26 cellular contexts compared by ENCODE assay signal in genomic region chr9:134349941-134350340, GRCh38. TPM values are rescaled to one million over a fixed set of nuclear protein-coding genes. Genes with fewer than 3 reads are reported as not detected.
DNase-seq lines count a peak whose midpoint lies in the region; ATAC-seq and TF ChIP-seq lines count a peak whose summit lies in the region.
"Had no signal": no experiment of that assay in that cellular context is flagged by ENCODE, and none has a peak within 500 bp of the region (broad histone marks: within the 10 kb centered on the region; RNA-seq: fewer than 3 reads in every experiment).

No MANE protein-coding gene starts in this region.

- H2BK15ac ChIP-seq in H9 (ENCODE audit: low read depth, low read length) (no peak overlapping the region), mesenchymal stem cell (ENCODE audit: low read depth, poor library complexity, severe bottlenecking) (no peak overlapping the region)

- H3K4me2 ChIP-seq in H9 (ENCODE audit: insufficient read depth, insufficient read length, low read length), result no peak overlapping the region
- H3K4me2 ChIP-seq in mesenchymal stem cell (ENCODE audit: low read length, poor library complexity, severe bottlenecking), result no peak overlapping the region
- peak overlapping the region; percentile 44 for H3K4me2 ChIP-seq in smooth muscle cell
- H3K4me2 ChIP-seq in PC-9, result no peak overlapping the region
- H3K4me2 ChIP-seq: hepatocyte had no signal

- H3K23me2 ChIP-seq in H9 (ENCODE audit: insufficient read length, low read depth, low read length, poor library complexity, severe bottlenecking), result no peaks in the 10 kb centered on the region

- no TSS peak for BruUV-seq in PC-9 (replicated peaks; lab: Mats Ljungman, UMichigan)

- H4K5ac ChIP-seq in H9 (ENCODE audit: insufficient read length, low read depth, low read length), result no peak overlapping the region

- no peak overlapping the region for H2BK20ac ChIP-seq in H9 (ENCODE audit: low read depth, low read length, poor library complexity, severe bottlenecking)

- H3K9me3 ChIP-seq in H9 (ENCODE audit: control insufficient read depth, low read depth, low read length), result no peaks in the 10 kb centered on the region
- H3K9me3 ChIP-seq in WERI-Rb-1 (ENCODE audit: severe bottlenecking), result no peaks in the 10 kb centered on the region
- no peaks in the 10 kb centered on the region for H3K9me3 ChIP-seq in mesenchymal stem cell (ENCODE audit: control insufficient read depth, low read length)
- H3K9me3 ChIP-seq in smooth muscle cell (replicated peaks; ENCODE audit: low read depth), result no peaks in the 10 kb centered on the region
- H3K9me3 ChIP-seq in PC-9 (ENCODE audit: insufficient read depth, low read depth), result no peaks in the 10 kb centered on the region
- no peaks in the 10 kb centered on the region for H3K9me3 ChIP-seq in spleen
- H3K9me3 ChIP-seq: mucosa of descending colon, ovary had no signal

- H3K79me1 ChIP-seq in H9 (ENCODE audit: insufficient read depth, low read depth, low read length, poor library complexity, severe bottlenecking), result no peaks in the 10 kb centered on the region
- H3K79me1 ChIP-seq in mesenchymal stem cell (replicated peaks; ENCODE audit: low read length, poor library complexity, severe bottlenecking), result peaks cover 78% of the 10 kb centered on the region

- H3K14ac ChIP-seq in H9 (ENCODE audit: insufficient read depth, low read length), result peak overlapping the region; percentile 60; the same call in 1 of the 2 replicates
- peak overlapping the region in 1 of 2 experiments; percentile 29 for H3K14ac ChIP-seq in mesenchymal stem cell (ENCODE audit: low read length in 2 of 2)

- H3K4me1 ChIP-seq in H9 (ENCODE audit: insufficient read depth, low read length), result no peaks in the 10 kb centered on the region
- H3K4me1 ChIP-seq in mesenchymal stem cell (ENCODE audit: control insufficient read depth, insufficient read depth, low read depth, low read length), result peaks cover 67% of the 10 kb centered on the region
- peaks cover 3% of the 10 kb centered on the region for H3K4me1 ChIP-seq in smooth muscle cell (ENCODE audit: low read depth)
- peaks cover 30% of the 10 kb centered on the region for H3K4me1 ChIP-seq in PC-9 (replicated peaks; ENCODE audit: insufficient read depth)
- H3K4me1 ChIP-seq in spleen, result peaks cover 9 to 99% (median 55%) of the 10 kb centered on the region in 6 donors

- H3K23ac ChIP-seq in H9 (ENCODE audit: insufficient read length, low read depth, low read length) (no peak overlapping the region), mesenchymal stem cell (ENCODE audit: low read length in 2 of 2) (no peak overlapping the region)

- no peaks in the 10 kb centered on the region for H4K20me1 ChIP-seq in H9 (ENCODE audit: control insufficient read depth, insufficient read depth, insufficient read length)
- peaks cover 100% of the 10 kb centered on the region for H4K20me1 ChIP-seq in smooth muscle cell (ENCODE audit: low read depth)
- H4K20me1 ChIP-seq in PC-9 (ENCODE audit: insufficient read depth), result peaks cover 48% of the 10 kb centered on the region

- CTCF ChIA-PET in PC-9 (lab: Charles Lee), result no interaction called here

- H3K4ac ChIP-seq in H9 (ENCODE audit: low read depth, low read length) (no peak overlapping the region), mesenchymal stem cell (ENCODE audit: low read depth in 1 of 2, low read length in 2 of 2) (peak overlapping the region in 1 of 2 experiments; percentile 10)

- H3K79me2 ChIP-seq in H9 (ENCODE audit: insufficient read depth, low read length) (peaks cover 2% of the 10 kb centered on the region; the same call in 1 of the 2 replicates), smooth muscle cell (ENCODE audit: low read depth) (peaks cover 93% of the 10 kb centered on the region), PC-9 (ENCODE audit: low read depth) (peaks cover 98% of the 10 kb centered on the region)

- H4K8ac ChIP-seq in H9 (replicated peaks; ENCODE audit: insufficient read length, low read depth, low read length) (no peak overlapping the region), mesenchymal stem cell (ENCODE audit: low read length) (no peak overlapping the region)

- H3K4me1 Mint-ChIP-seq in H9, result peaks cover 10 to 32% of the 10 kb centered on the region in 2 experiments
- H3K4me1 Mint-ChIP-seq: activated naive CD4-positive, alpha-beta T cell treated with anti-CD3 and anti-CD28 coated beads, Interleukin-2, amount 10 ng/mL, durations not matched to agents 7 days and 5 days had no signal

- H2AFZ ChIP-seq in H9 (ENCODE audit: low read length), result no peak overlapping the region
- no peak overlapping the region for H2AFZ ChIP-seq in mesenchymal stem cell (ENCODE audit: low read depth, low read length)
- no peak overlapping the region for H2AFZ ChIP-seq in smooth muscle cell (ENCODE audit: low read depth)
- no peak overlapping the region for H2AFZ ChIP-seq in PC-9
- H2AFZ ChIP-seq: hepatocyte had no signal

- H3K4me3 ChIP-seq in WERI-Rb-1 (ENCODE audit: low read depth, low read length) (no peak overlapping the region), mesenchymal stem cell (ENCODE audit: insufficient read depth in 1 of 2, low read depth in 1 of 2, low read length in 2 of 2) (no peak overlapping the region), smooth muscle cell (no peak overlapping the region), PC-9 (no peak overlapping the region), spleen (no peak overlapping the region)
- H3K4me3 ChIP-seq: hepatocyte, lung, mucosa of descending colon, ovary had no signal

- H3K27me3 Mint-ChIP-seq in H9 (ENCODE audit: low read depth), result no peaks in the 10 kb centered on the region
- H3K27me3 Mint-ChIP-seq: activated CD4-positive, alpha-beta memory T cell treated with anti-CD3 and anti-CD28 coated beads, Interleukin-2, amount 10 ng/mL, durations not matched to agents 7 days and 5 days; CD4-positive, CD25-positive, alpha-beta regulatory T cell; natural killer cell treated with Interleukin-12 subunit alpha and Interleukin-12 subunit beta and Interleukin-15 and Interleukin-18, amount 100 ng/mL, for 72 hours; type B pancreatic cell had no signal

- no peak for TF ChIP-seq POLR2A in spleen (IDR thresholded peaks at IDR 0.05)

- no peaks in the 10 kb centered on the region for H3K36me3 Mint-ChIP-seq in H9 (ENCODE audit: insufficient read depth in 1 of 3, low read depth in 3 of 3)
- H3K36me3 Mint-ChIP-seq: activated naive CD4-positive, alpha-beta T cell treated with anti-CD3 and anti-CD28 coated beads, Interleukin-2, amount 10 ng/mL, durations not matched to agents 7 days and 5 days; CD4-positive, CD25-positive, alpha-beta regulatory T cell; natural killer cell treated with Interleukin-12 subunit alpha and Interleukin-12 subunit beta and Interleukin-15 and Interleukin-18, amount 100 ng/mL, for 72 hours; type B pancreatic cell had no signal

- H2AK5ac ChIP-seq in H9 (ENCODE audit: insufficient read length, low read length) (no peak overlapping the region), mesenchymal stem cell (ENCODE audit: low read length, severe bottlenecking) (no peak overlapping the region)

- H2BK12ac ChIP-seq in H9 (ENCODE audit: insufficient read length, low read depth, low read length) (no peak overlapping the region), mesenchymal stem cell (ENCODE audit: low read length in 2 of 2) (peak overlapping the region in 1 of 2 experiments; percentile 37)

- no peaks in the 10 kb centered on the region for H3K9me2 ChIP-seq in PC-9 (ENCODE audit: insufficient read depth)

- H3K4me3 Mint-ChIP-seq in H9, result no peak overlapping the region
- H3K4me3 Mint-ChIP-seq: activated CD4-positive, alpha-beta memory T cell treated with anti-CD3 and anti-CD28 coated beads, Interleukin-2, amount 10 ng/mL, durations not matched to agents 7 days and 5 days; activated naive CD4-positive, alpha-beta T cell treated with anti-CD3 and anti-CD28 coated beads, Interleukin-2, amount 10 ng/mL, durations not matched to agents 7 days and 5 days; CD4-positive, CD25-positive, alpha-beta regulatory T cell; natural killer cell treated with Interleukin-12 subunit alpha and Interleukin-12 subunit beta and Interleukin-15 and Interleukin-18, amount 100 ng/mL, for 72 hours; type B pancreatic cell had no signal

- H4K91ac ChIP-seq in H9 (ENCODE audit: insufficient read length, low read depth, low read length) (no peak overlapping the region), mesenchymal stem cell (ENCODE audit: low read length) (peak overlapping the region; percentile 47)

- TF ChIP-seq CTCF in H9 (conservative IDR thresholded peaks at IDR 0.05) (no peak), WERI-Rb-1 (IDR thresholded peaks at IDR 0.05; ENCODE audit: low read depth, low read length) (no peak), smooth muscle cell (IDR thresholded peaks at IDR 0.05; ENCODE audit: borderline replicate concordance, insufficient read depth, poor library complexity, severe bottlenecking) (no peak), PC-9 (conservative IDR thresholded peaks at IDR 0.05) (no peak), spleen (IDR thresholded peaks at IDR 0.05 in 8 of 11, conservative IDR thresholded peaks at IDR 0.05 in 3 of 11) (no peak)

- no peak overlapping the region for H3T11ph ChIP-seq in H9 (ENCODE audit: low read length)

- no peak overlapping the region for H3K56ac ChIP-seq in H9 (ENCODE audit: insufficient read length, low read depth, low read length)

- H3K9ac ChIP-seq in H9 (ENCODE audit: extremely low read depth, insufficient read length, low read length) (no peak overlapping the region), mesenchymal stem cell (ENCODE audit: low read length) (no peak overlapping the region), smooth muscle cell (ENCODE audit: low read depth) (no peak overlapping the region)

- peak overlapping the region; percentile 27 to 68 (median 55); a peak in 3 of 7 replicates for H3K27ac Mint-ChIP-seq in H9
- H3K27ac Mint-ChIP-seq: activated CD4-positive, alpha-beta memory T cell treated with anti-CD3 and anti-CD28 coated beads, Interleukin-2, amount 10 ng/mL, durations not matched to agents 7 days and 5 days; activated naive CD4-positive, alpha-beta T cell treated with anti-CD3 and anti-CD28 coated beads, Interleukin-2, amount 10 ng/mL, durations not matched to agents 7 days and 5 days; CD4-positive, CD25-positive, alpha-beta regulatory T cell; natural killer cell treated with Interleukin-12 subunit alpha and Interleukin-12 subunit beta and Interleukin-15 and Interleukin-18, amount 100 ng/mL, for 72 hours had no signal

- no peak overlapping the region for H3K27ac ChIP-seq in H9 (ENCODE audit: insufficient read length, low read depth, low read length)
- peak overlapping the region; percentile 65 for H3K27ac ChIP-seq in WERI-Rb-1
- no peak overlapping the region for H3K27ac ChIP-seq in mesenchymal stem cell (ENCODE audit: low read length, poor library complexity, severe bottlenecking)
- no peak overlapping the region for H3K27ac ChIP-seq in smooth muscle cell (ENCODE audit: low read depth)
- no peak overlapping the region for H3K27ac ChIP-seq in PC-9
- H3K27ac ChIP-seq in spleen, result peak overlapping the region in 2 of 8 donors; percentile 37 to 43
- H3K27ac ChIP-seq: hepatocyte, ovary had no signal

- ATAC-seq in HG03175 (IDR thresholded peaks at IDR 0.05; ENCODE audit: unreplicated experiment), result no peak
- ATAC-seq: mucosa of descending colon; natural killer cell treated with Interleukin-12 subunit alpha and Interleukin-12 subunit beta and Interleukin-15 and Interleukin-18, amount 100 ng/mL, for 72 hours; right cardiac atrium had no signal

- no CpG with 5 or more reads among the region's 9 CpGs for WGBS in H9 (ENCODE audit: extremely low coverage, insufficient read length, low lambda C conversion rate)
- WGBS in mesenchymal stem cell, result 72% methylated on average over 9 of the region's 9 CpGs
- 64% methylated on average over 9 of the region's 9 CpGs for WGBS in smooth muscle cell (ENCODE audit: low lambda C conversion rate)
- WGBS in spleen, 5 donors, result 82 to 90% (median 84%) methylated on average over 3 to 9 of the region's 9 CpGs

- H3F3A ChIP-seq in smooth muscle cell (ENCODE audit: low read depth), result no peaks in the 10 kb centered on the region
- H3F3A ChIP-seq in PC-9 (ENCODE audit: insufficient read depth, low read depth), result peaks cover 16% of the 10 kb centered on the region; the same call in 1 of the 2 replicates

- intact Hi-C loops in PC-9 (cut with micrococcal nuclease; ENCODE audit: unreplicated experiment), result no loop called here
- intact Hi-C loops in spleen (cut with DNase I; ENCODE audit: low total_unique reads), result no loop called here

- H2BK120ac ChIP-seq in H9 (ENCODE audit: low read depth, low read length, poor library complexity, severe bottlenecking), result no peak overlapping the region
- H2BK120ac ChIP-seq in mesenchymal stem cell (ENCODE audit: low read depth, low read length), result no peak overlapping the region

- no peaks in the 10 kb centered on the region for H3K27me3 ChIP-seq in H9 (ENCODE audit: insufficient read depth, low read length)
- no peaks in the 10 kb centered on the region for H3K27me3 ChIP-seq in WERI-Rb-1 (ENCODE audit: insufficient read depth, low read depth, severe bottlenecking)
- no peaks in the 10 kb centered on the region for H3K27me3 ChIP-seq in mesenchymal stem cell (ENCODE audit: control insufficient read depth in 1 of 2, insufficient read depth in 1 of 2, low read length in 2 of 2)
- no peaks in the 10 kb centered on the region for H3K27me3 ChIP-seq in smooth muscle cell (ENCODE audit: low read depth)
- H3K27me3 ChIP-seq in PC-9 (ENCODE audit: insufficient read depth, low read depth), result no peaks in the 10 kb centered on the region
- no peaks in the 10 kb centered on the region for H3K27me3 ChIP-seq in spleen (replicated peaks in 1 of 7)
- H3K27me3 ChIP-seq: hepatocyte, ovary had no signal

- no peaks in the 10 kb centered on the region for H3K9me3 Mint-ChIP-seq in H9
- H3K9me3 Mint-ChIP-seq: activated CD4-positive, alpha-beta memory T cell treated with anti-CD3 and anti-CD28 coated beads, Interleukin-2, amount 10 ng/mL, durations not matched to agents 7 days and 5 days; activated naive CD4-positive, alpha-beta T cell treated with anti-CD3 and anti-CD28 coated beads, Interleukin-2, amount 10 ng/mL, durations not matched to agents 7 days and 5 days; CD4-positive, CD25-positive, alpha-beta regulatory T cell; natural killer cell treated with Interleukin-12 subunit alpha and Interleukin-12 subunit beta and Interleukin-15 and Interleukin-18, amount 100 ng/mL, for 72 hours; type B pancreatic cell had no signal

- no peak overlapping the region for H2BK5ac ChIP-seq in H9 (ENCODE audit: insufficient read length, low read length)
- H2BK5ac ChIP-seq in mesenchymal stem cell (ENCODE audit: low read depth, low read length, poor library complexity, severe bottlenecking), result no peak overlapping the region

- POLR2A ChIA-PET in PC-9 (lab: Charles Lee; ENCODE audit: unreplicated experiment), result interaction anchor here (0.5 kb wide), 1 partner anchor 1130 kb away, joined by 4 read pairs; no protein-coding TSS in a partner anchor

- H3K18ac ChIP-seq in H9 (ENCODE audit: insufficient read length, low read depth, low read length) (no peak overlapping the region), mesenchymal stem cell (ENCODE audit: low read depth in 1 of 2, low read length in 2 of 2) (peak overlapping the region; percentile 14 to 67)

- H3K36me3 ChIP-seq in WERI-Rb-1 (no peaks in the 10 kb centered on the region; the same call in 1 of the 2 replicates), mesenchymal stem cell (ENCODE audit: control insufficient read depth in 1 of 2, insufficient read depth in 2 of 2, low read depth in 1 of 2, low read length in 2 of 2) (peaks cover 0 to 39% of the 10 kb centered on the region in 2 experiments), smooth muscle cell (ENCODE audit: low read depth) (no peaks in the 10 kb centered on the region), PC-9 (ENCODE audit: low read depth) (no peaks in the 10 kb centered on the region), spleen (peaks cover 0 to 14% (median 0%) of the 10 kb centered on the region in 6 donors)
- H3K36me3 ChIP-seq: ovary had no signal

- DNase-seq in H9, result no peak
- DNase-seq in WERI-Rb-1, result no peak
- DNase-seq in mesenchymal stem cell, result peak; percentile 26
- no peak for DNase-seq in smooth muscle cell (lab: John Stamatoyannopoulos, UW; ENCODE audit: unreplicated experiment)
- no peak for DNase-seq in PC-9
- no peak for DNase-seq in spleen
- DNase-seq: activated CD4-positive, alpha-beta memory T cell treated with anti-CD3 and anti-CD28 coated beads, Interleukin-2, amount 10 ng/mL, durations not matched to agents 7 days and 5 days; activated CD8-positive, alpha-beta memory T cell treated with anti-CD3 and anti-CD28 coated beads, Interleukin-2, amount 50 U/mL, for 48 hours; activated naive CD4-positive, alpha-beta T cell treated with anti-CD3 and anti-CD28 coated beads, Interleukin-2, amount 10 ng/mL, durations not matched to agents 7 days and 5 days; Calu3; CD4-positive, CD25-positive, alpha-beta regulatory T cell; MM.1S; mucosa of descending colon; NCI-H1417 treated with DMSO at 0.1 percent for 48 hours; NCI-H2029 treated with DMSO at 0.1 percent for 48 hours; NCI-H526; ovary; right cardiac atrium; SHP77; stimulated activated CD4-positive, alpha-beta T cell treated with anti-CD3 and anti-CD28 coated beads, Interleukin-4, amount 100 ng/mL, for 1 hour; SW 1271 had no signal

RNA-seq across cellular contexts. Expression of gene RXRA, which starts 23.7 kb away (rescaled TPM):
- total RNA-seq in H9 (2021) (29.9 and 30.1 TPM in 2 replicates), smooth muscle cell (8.9 and 13.7 TPM in 2 replicates), PC-9 (2021) (116 and 146 TPM in 2 replicates), spleen (100 to 1,000 TPM in 2 of 7 donors, 10 to 100 TPM in 5; 67.7 to 116 (median 95.6) TPM)
- polyA plus RNA-seq in mesenchymal stem cell (2013, experiment 1 of 2), result 37.8 TPM
- polyA plus RNA-seq in mesenchymal stem cell (2013, experiment 2 of 2), result 38.3 TPM
- polyA plus RNA-seq in smooth muscle cell (23.1 and 25.3 TPM in 2 replicates), spleen (10 to 100 TPM; 10.9 to 40.4 (median 11.9) TPM)
